ENCODE assay signal across 7 cellular contexts in genomic region chr15:21705480-21705879, GRCh38.
DNase-seq lines count a peak whose midpoint lies in the region; ATAC-seq lines count a peak whose summit lies in the region.
"Not testable (repeated sequence)": the region's sequence is repeated elsewhere in the genome, so short reads cannot be mapped to it uniquely, and the experiment has no call there.

No MANE protein-coding gene starts in this region.

- POLR2A ChIA-PET in activated CD4-positive, alpha-beta T cell treated with anti-CD3 and anti-CD28 coated beads for 36 hours (lab: Charles Lee): not testable (repeated sequence)

- H3K36me3 Mint-ChIP-seq in activated CD4-positive, alpha-beta T cell treated with anti-CD3 and anti-CD28 coated beads for 36 hours (ENCODE audit: low read depth); memory B cell: not testable (repeated sequence)

- intact Hi-C loops in activated CD4-positive, alpha-beta T cell treated with anti-CD3 and anti-CD28 coated beads for 36 hours (cut with DNase I, micrococcal nuclease): not testable (repeated sequence)

- not testable (repeated sequence) for H3K4me1 Mint-ChIP-seq in activated CD4-positive, alpha-beta T cell treated with anti-CD3 and anti-CD28 coated beads for 36 hours; memory B cell

- not testable (repeated sequence) for H3K9me3 Mint-ChIP-seq in activated CD4-positive, alpha-beta T cell treated with anti-CD3 and anti-CD28 coated beads for 36 hours (ENCODE audit: low read depth); memory B cell

- DNase-seq in activated CD4-positive, alpha-beta T cell treated with anti-CD3 and anti-CD28 coated beads for 36 hours; memory B cell (ENCODE audit: low spot score in 2 of 2): not testable (repeated sequence)

- CTCF ChIA-PET in activated CD4-positive, alpha-beta T cell treated with anti-CD3 and anti-CD28 coated beads for 36 hours (lab: Charles Lee): not testable (repeated sequence)

- peak; percentile 86 for ATAC-seq in GM18867 (IDR thresholded peaks at IDR 0.05; ENCODE audit: unreplicated experiment)
- peak; percentile 96 for ATAC-seq in GM19463 (IDR thresholded peaks at IDR 0.05; ENCODE audit: unreplicated experiment)
- ATAC-seq in HG02571 (IDR thresholded peaks at IDR 0.05; ENCODE audit: unreplicated experiment): peak; percentile 94
- peak; percentile 63 for ATAC-seq in HG02981 (IDR thresholded peaks at IDR 0.05; ENCODE audit: unreplicated experiment)
- ATAC-seq in HG03432 (IDR thresholded peaks at IDR 0.05; ENCODE audit: unreplicated experiment): peak; percentile 90
- ATAC-seq in activated CD4-positive, alpha-beta T cell treated with anti-CD3 and anti-CD28 coated beads for 36 hours: peak; percentile 97
- ATAC-seq in memory B cell (ENCODE audit: low read depth): peak; percentile 97

- H3K4me3 Mint-ChIP-seq in activated CD4-positive, alpha-beta T cell treated with anti-CD3 and anti-CD28 coated beads for 36 hours; memory B cell: not testable (repeated sequence)

- H3K27me3 Mint-ChIP-seq in activated CD4-positive, alpha-beta T cell treated with anti-CD3 and anti-CD28 coated beads for 36 hours; memory B cell: not testable (repeated sequence)

- not testable (repeated sequence) for H3K27ac Mint-ChIP-seq in activated CD4-positive, alpha-beta T cell treated with anti-CD3 and anti-CD28 coated beads for 36 hours; memory B cell
